In the genomic region with DNA sequence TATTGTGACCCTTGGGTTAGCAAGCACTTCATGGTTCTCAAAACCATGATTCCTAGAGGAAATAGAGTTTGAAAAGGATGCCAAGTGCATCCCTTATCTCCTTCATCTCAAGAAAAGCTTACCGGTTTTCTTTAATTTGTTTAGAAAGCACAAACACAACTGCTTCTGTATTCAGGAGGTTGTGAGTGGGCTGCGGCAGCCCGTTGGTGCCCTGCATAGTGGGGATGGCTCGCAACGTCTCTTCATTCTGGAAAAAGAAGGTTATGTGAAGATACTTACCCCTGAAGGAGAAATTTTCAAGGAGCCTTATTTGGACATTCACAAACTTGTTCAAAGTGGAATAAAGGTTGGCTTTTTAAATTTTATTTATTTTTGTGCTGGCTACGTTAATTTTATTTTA, we compare ENCODE assay signal across 33 cellular contexts. TPM values are rescaled to one million over a fixed set of nuclear protein-coding genes. Genes with fewer than 3 reads are reported as not detected.
"Had no signal": no experiment of that assay in that cellular context is flagged by ENCODE, and none has a peak within 500 bp of the region (broad histone marks: within the 10 kb centered on the region; RNA-seq: fewer than 3 reads in every experiment).

No MANE protein-coding gene starts in this region.

- H3K4me3 ChIP-seq: ascending aorta, cardiac muscle cell had no signal

- H3K4me1 Mint-ChIP-seq: activated naive CD4-positive, alpha-beta T cell treated with anti-CD3 and anti-CD28 coated beads, Interleukin-2, amount 50 U/mL, for 24 hours; activated naive CD8-positive, alpha-beta T cell treated with anti-CD3 and anti-CD28 coated beads, Interleukin-2, amount 10 ng/mL, durations not matched to agents 7 days and 5 days; activated T-helper 17 cell treated with anti-CD3 and anti-CD28 coated beads, Interleukin-2, amount 50 U/mL, for 72 hours; central memory CD8-positive, alpha-beta T cell had no signal

- H3K9me3 Mint-ChIP-seq: activated CD8-positive, alpha-beta T cell treated with anti-CD3 and anti-CD28 coated beads for 36 hours; activated naive CD4-positive, alpha-beta T cell treated with anti-CD3 and anti-CD28 coated beads, Interleukin-2, amount 50 U/mL, for 24 hours; activated naive CD8-positive, alpha-beta T cell treated with anti-CD3 and anti-CD28 coated beads, Interleukin-2, amount 10 ng/mL, durations not matched to agents 7 days and 5 days; activated T-cell treated with anti-CD3 and anti-CD28 coated beads, Interleukin-2, amount 50 U/mL, for 72 hours; activated T-helper 17 cell treated with anti-CD3 and anti-CD28 coated beads, Interleukin-2, amount 50 U/mL, for 72 hours had no signal

- DNase-seq: activated CD4-positive, alpha-beta T cell treated with anti-CD3 and anti-CD28 coated beads for 1 hour; activated CD4-positive, alpha-beta T cell treated with anti-CD3 and anti-CD28 coated beads for 48 hours; activated CD4-positive, CD25-positive, alpha-beta regulatory T cell; activated CD8-positive, alpha-beta T cell treated with anti-CD3 and anti-CD28 coated beads for 36 hours; activated effector memory CD4-positive, alpha-beta T cell treated with anti-CD3 and anti-CD28 coated beads, Interleukin-2, amount 50 U/mL, for 16 hours; activated naive CD4-positive, alpha-beta T cell; activated naive CD8-positive, alpha-beta T cell treated with anti-CD3 and anti-CD28 coated beads, Interleukin-2, amount 10 ng/mL, durations not matched to agents 7 days and 5 days; activated T-cell treated with anti-CD3 and anti-CD28 coated beads, Interleukin-2, amount 50 U/mL, for 1 hour; activated T-cell treated with anti-CD3 and anti-CD28 coated beads, Interleukin-2, amount 50 U/mL, for 72 hours; amygdala; NCI-H1092 treated with DMSO at 0.1 percent for 48 hours; NCI-H1417; NCI-H146; NCI-H187; NCI-H2029 treated with DMSO at 0.1 percent for 48 hours; NCI-H2107; NCI-H2171; NCI-H510A; NCI-H526; NCI-H748 treated with DMSO at 0.1 percent for 48 hours; Right ventricle myocardium superior; SW 1271; T-helper 1 cell; T-helper 2 cell; T-helper 9 cell had no signal

- H3K4me3 Mint-ChIP-seq: activated CD8-positive, alpha-beta T cell treated with anti-CD3 and anti-CD28 coated beads for 36 hours; activated naive CD4-positive, alpha-beta T cell treated with anti-CD3 and anti-CD28 coated beads, Interleukin-2, amount 50 U/mL, for 24 hours; activated naive CD8-positive, alpha-beta T cell treated with anti-CD3 and anti-CD28 coated beads, Interleukin-2, amount 10 ng/mL, durations not matched to agents 7 days and 5 days; activated T-cell treated with anti-CD3 and anti-CD28 coated beads, Interleukin-2, amount 50 U/mL, for 72 hours; activated T-helper 17 cell treated with anti-CD3 and anti-CD28 coated beads, Interleukin-2, amount 50 U/mL, for 72 hours; central memory CD8-positive, alpha-beta T cell had no signal

- H3K27me3 Mint-ChIP-seq: central memory CD8-positive, alpha-beta T cell had no signal

- H3K4me1 ChIP-seq: ascending aorta had no signal

- H3K36me3 ChIP-seq: ascending aorta, cardiac muscle cell had no signal

- H3K9me3 ChIP-seq: ascending aorta had no signal

- H3K27ac ChIP-seq: ascending aorta, cardiac muscle cell, VCaP had no signal

- H3K36me3 Mint-ChIP-seq: activated naive CD4-positive, alpha-beta T cell treated with anti-CD3 and anti-CD28 coated beads, Interleukin-2, amount 50 U/mL, for 24 hours; activated naive CD8-positive, alpha-beta T cell treated with anti-CD3 and anti-CD28 coated beads, Interleukin-2, amount 10 ng/mL, durations not matched to agents 7 days and 5 days had no signal

- H3K27me3 ChIP-seq: ascending aorta had no signal

- H3K27ac Mint-ChIP-seq: activated CD8-positive, alpha-beta T cell treated with anti-CD3 and anti-CD28 coated beads for 36 hours; activated naive CD4-positive, alpha-beta T cell treated with anti-CD3 and anti-CD28 coated beads, Interleukin-2, amount 50 U/mL, for 24 hours; activated naive CD8-positive, alpha-beta T cell treated with anti-CD3 and anti-CD28 coated beads, Interleukin-2, amount 10 ng/mL, durations not matched to agents 7 days and 5 days; activated T-cell treated with anti-CD3 and anti-CD28 coated beads, Interleukin-2, amount 50 U/mL, for 72 hours; activated T-helper 17 cell treated with anti-CD3 and anti-CD28 coated beads, Interleukin-2, amount 50 U/mL, for 72 hours had no signal

- ATAC-seq: activated CD8-positive, alpha-beta T cell treated with anti-CD3 and anti-CD28 coated beads for 36 hours; activated T-cell treated with anti-CD3 and anti-CD28 coated beads, Interleukin-2, amount 50 U/mL, for 72 hours; activated T-helper 17 cell treated with anti-CD3 and anti-CD28 coated beads, Interleukin-2, amount 50 U/mL, for 72 hours had no signal

RNA-seq across cellular contexts. Expression of a gene that starts 13.5 kb away (rescaled TPM):
- total RNA-seq: activated CD8-positive, alpha-beta memory T cell treated with anti-CD3 and anti-CD28 coated beads for 36 hours; activated CD8-positive, alpha-beta T cell treated with anti-CD3 and anti-CD28 coated beads for 36 hours; activated naive CD8-positive, alpha-beta T cell treated with anti-CD3 and anti-CD28 coated beads, Interleukin-2, amount 10 ng/mL, durations not matched to agents 7 days and 5 days; activated T-helper 17 cell treated with anti-CD3 and anti-CD28 coated beads, Interleukin-2, amount 50 U/mL, for 72 hours; cardiac muscle cell; OCI-LY7; Right ventricle myocardium superior had no signal
